Comparison of ENCODE assay signal across 7 cellular contexts in genomic region chr4:76067652-76068286, GRCh38. TPM values are rescaled to one million over a fixed set of nuclear protein-coding genes. Genes with fewer than 3 reads are reported as not detected.
DNase-seq lines count a peak whose midpoint lies in the region; ATAC-seq and TF ChIP-seq lines count a peak whose summit lies in the region.

No MANE protein-coding gene starts in this region.

- DNase-seq in NCI-H226 (peak; percentile 34), cerebellar cortex (ENCODE audit: low spot score) (peak; percentile 77), left lobe of liver (ENCODE audit: low spot score) (peak; percentile 67)
- DNase-seq in activated CD4-positive, CD25-positive, alpha-beta regulatory T cell treated with anti-CD3 and anti-CD28 coated beads, Interleukin-2, amount 50 U/mL, for 72 hours: peak; percentile 57
- peak; percentile 61 to 64 for DNase-seq in stimulated activated CD4-positive, alpha-beta T cell treated with anti-CD3 and anti-CD28 coated beads, Interleukin-4, amount 100 ng/mL, for 4 hours

- TF ChIP-seq CTCF in GM12873 (IDR thresholded peaks at IDR 0.05; ENCODE audit: insufficient read depth, low read depth, low read length, missing control alignments): peak; percentile 80

- ATAC-seq in HG02943 (IDR thresholded peaks at IDR 0.05; ENCODE audit: low read depth, unreplicated experiment): peak; percentile 71
- ATAC-seq in left lobe of liver: peak; percentile 99

RNA-seq across cellular contexts. Expression of gene ART3, which starts 6.7 kb away (rescaled TPM):
- total RNA-seq in left lobe of liver: not detected

RNA-seq across cellular contexts. Expression of gene CXCL11, which starts 31.9 kb away (rescaled TPM):
- total RNA-seq in left lobe of liver: not detected

RNA-seq across cellular contexts. Expression of gene CXCL10, which starts 44.5 kb away (rescaled TPM):
- total RNA-seq in left lobe of liver: 0.15 TPM

Comparison
In these comparisons a context has a peak if more than half of its experiments do, and no peak if none do; other contexts are left out.
1. Peak in every context shown above with its lines: DNase-seq and ATAC-seq.